In the genomic region with DNA sequence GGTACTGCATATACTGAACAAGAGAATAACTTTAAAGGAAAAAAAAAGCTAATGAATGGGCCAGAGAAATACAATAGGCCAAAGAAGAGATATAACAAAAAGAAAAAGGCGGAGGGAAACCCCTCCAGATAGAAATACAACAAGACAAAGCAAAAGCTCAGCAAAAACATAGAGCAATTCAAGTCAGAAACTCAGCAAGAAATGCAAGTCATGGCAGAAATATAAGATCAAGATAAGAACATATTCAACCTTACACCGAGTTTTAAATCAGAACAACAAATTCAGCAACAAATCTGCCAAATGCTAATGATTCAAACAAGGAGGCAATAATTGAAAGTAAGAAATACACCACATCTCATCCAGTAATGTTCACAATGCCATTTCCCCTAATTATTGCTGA, we compare ENCODE assay signal across 35 cellular contexts.
A peak's percentile ranks its signal among the peaks of the same experiment; 100 is the strongest.
DNase-seq lines count a peak whose midpoint lies in the region; ATAC-seq, FAIRE-seq and TF ChIP-seq lines count a peak whose summit lies in the region.
"Had no signal": no experiment of that assay in that cellular context is flagged by ENCODE, and none has a peak within 500 bp of the region (broad histone marks: within the 10 kb centered on the region; RNA-seq: fewer than 3 reads in every experiment).

No MANE protein-coding gene starts in this region.

- H3K27ac ChIP-seq in HepG2 (ENCODE audit: extremely low read length, insufficient read depth, low read length) = no peak overlapping the region
- no peak overlapping the region for H3K27ac ChIP-seq in right lobe of liver
- no peak overlapping the region for H3K27ac ChIP-seq in A549
- no peak overlapping the region for H3K27ac ChIP-seq in K562 (ENCODE audit: extremely low read depth, low read depth, low read length)
- H3K27ac ChIP-seq: 22Rv1; BLaER1; BLaER1 treated with 17β-estradiol and CSF1 and Interleukin-3, amounts not matched to agents 10 nM and 100 nM; C4-2B had no signal

- H3K79me2 ChIP-seq in HepG2 (ENCODE audit: insufficient read depth, low read length) = no peaks in the 10 kb centered on the region
- no peaks in the 10 kb centered on the region for H3K79me2 ChIP-seq in K562 (ENCODE audit: control insufficient read depth, insufficient read depth, low read length)

- H3K9me1 ChIP-seq in K562 (ENCODE audit: control insufficient read depth, insufficient read depth, low read length) = no peaks in the 10 kb centered on the region

- FAIRE-seq in HepG2 (lab: Jason Lieb, UNC) (no peak), A549 (lab: Jason Lieb, UNC) (no peak), D721Med (lab: Jason Lieb, UNC) (peak; percentile 82), K562 (lab: Jason Lieb, UNC) (no peak)
- FAIRE-seq: A204.1, G401.6 had no signal

- no peaks in the 10 kb centered on the region for H3K9me3 ChIP-seq in HepG2 (ENCODE audit: low read length)
- no peaks in the 10 kb centered on the region for H3K9me3 ChIP-seq in right lobe of liver
- no peaks in the 10 kb centered on the region for H3K9me3 ChIP-seq in A549
- no peaks in the 10 kb centered on the region for H3K9me3 ChIP-seq in K562 (replicated peaks; ENCODE audit: control insufficient read depth, insufficient read depth, low read depth, low read length)
- H3K9me3 ChIP-seq: BE2C; BLaER1; BLaER1 treated with 17β-estradiol and CSF1 and Interleukin-3, amounts not matched to agents 10 nM and 100 nM; Caco-2 had no signal

- BruUV-seq in HepG2 (replicated peaks; lab: Mats Ljungman, UMichigan) = no TSS peak
- no TSS peak for BruUV-seq in K562 (replicated peaks; lab: Mats Ljungman, UMichigan)

- H3K9me3 Mint-ChIP-seq in HFFc6 = no peaks in the 10 kb centered on the region

- H3K27me3 ChIP-seq in HepG2 (ENCODE audit: control insufficient read depth in 1 of 2, insufficient read depth in 2 of 2, low read length in 2 of 2) (no peaks in the 10 kb centered on the region; a peak in 1 of 5 replicates), right lobe of liver (no peaks in the 10 kb centered on the region), K562 (ENCODE audit: control insufficient read depth in 2 of 2, insufficient read depth in 2 of 2, low read length in 2 of 2) (no peaks in the 10 kb centered on the region)
- H3K27me3 ChIP-seq: BE2C; BLaER1; BLaER1 treated with 17β-estradiol and CSF1 and Interleukin-3, amounts not matched to agents 10 nM and 100 nM had no signal

- DNase-seq in HepG2 (ENCODE audit: low spot score) (no peak), right lobe of liver (no peak), A549 (ENCODE audit: low read depth in 1 of 2, low spot score in 1 of 2) (no peak), D721Med (ENCODE audit: insufficient read length, low spot score) (no peak), K562 (ENCODE audit: extremely low read depth in 1 of 4, low spot score in 3 of 4) (no peak), HFFc6 (no peak), AG20443 (ENCODE audit: low spot score) (no peak)
- DNase-seq: 8988T; ACHN; AML-193; BE2C; C1 segment of cervical spinal cord; Caco-2; Calu3; CD4-positive, alpha-beta memory T cell; CD4-positive, alpha-beta T cell; CD4-positive, CD25-positive, alpha-beta regulatory T cell; CD8-positive, alpha-beta memory T cell; CD8-positive, alpha-beta T cell; COR-L47; DMS 273 treated with DMSO at 0.1 percent for 48 hours; DMS153; DMS79; DMS79 treated with DMSO at 0.1 percent for 48 hours; DND-41; EL had no signal

- H3K4me3 ChIP-seq in HepG2 (replicated peaks in 1 of 3; ENCODE audit: insufficient read depth in 1 of 3, low read depth in 2 of 3, low read length in 3 of 3) (no peak overlapping the region), right lobe of liver (no peak overlapping the region), A549 (no peak overlapping the region), K562 (no peak overlapping the region)
- H3K4me3 ChIP-seq: BLaER1; BLaER1 treated with 17β-estradiol and CSF1 and Interleukin-3, amounts not matched to agents 10 nM and 100 nM had no signal

- ATAC-seq in HepG2 (no peak), right lobe of liver (no peak), A549 (no peak), K562 (no peak), GM21526 (IDR thresholded peaks at IDR 0.05; ENCODE audit: low FRiP score, unreplicated experiment) (no peak)
- ATAC-seq: CD8-positive, alpha-beta T cell had no signal

- no peak overlapping the region for H2AFZ ChIP-seq in HepG2 (ENCODE audit: low read length)
- H2AFZ ChIP-seq in K562 (ENCODE audit: low read depth, low read length) = no peak overlapping the region

- H3K4me1 Mint-ChIP-seq in HFFc6 (ENCODE audit: low read depth) = no peaks in the 10 kb centered on the region
- H3K4me1 Mint-ChIP-seq: B cell; CD14-positive monocyte; CD4-positive, alpha-beta memory T cell; CD4-positive, CD25-positive, alpha-beta regulatory T cell; CD8-positive, alpha-beta memory T cell had no signal

- intact Hi-C loops in HepG2 (cut with micrococcal nuclease; ENCODE audit: unreplicated experiment) (no loop called here), right lobe of liver (cut with DNase I) (no loop called here), K562 (cut with micrococcal nuclease) (no loop called here)

- H3K4me3 Mint-ChIP-seq in HFFc6 = no peak overlapping the region
- H3K4me3 Mint-ChIP-seq: B cell; CD14-positive monocyte; CD4-positive, alpha-beta memory T cell; CD4-positive, alpha-beta T cell; CD4-positive, CD25-positive, alpha-beta regulatory T cell; CD8-positive, alpha-beta memory T cell; CD8-positive, alpha-beta T cell had no signal

- H3K36me3 ChIP-seq in HepG2 (replicated peaks in 1 of 2; ENCODE audit: control insufficient read depth in 1 of 2, insufficient read depth in 2 of 2, low read length in 2 of 2) = no peaks in the 10 kb centered on the region
- no peaks in the 10 kb centered on the region for H3K36me3 ChIP-seq in right lobe of liver
- H3K36me3 ChIP-seq in K562 (ENCODE audit: control insufficient read depth, insufficient read depth, low read length) = no peaks in the 10 kb centered on the region
- H3K36me3 ChIP-seq: BE2C; BLaER1; BLaER1 treated with 17β-estradiol and CSF1 and Interleukin-3, amounts not matched to agents 10 nM and 100 nM had no signal

- H3K9ac ChIP-seq in HepG2 (ENCODE audit: insufficient read depth, low read depth, low read length) (no peak overlapping the region), K562 (ENCODE audit: insufficient read depth in 1 of 2, low read depth in 2 of 2, low read length in 2 of 2) (no peak overlapping the region)
- H3K9ac ChIP-seq: BLaER1; BLaER1 treated with 17β-estradiol and CSF1 and Interleukin-3, amounts not matched to agents 10 nM and 100 nM had no signal

- H3K4me1 ChIP-seq in HepG2 (ENCODE audit: insufficient read depth, low read length) (no peaks in the 10 kb centered on the region), right lobe of liver (no peaks in the 10 kb centered on the region), A549 (no peaks in the 10 kb centered on the region), K562 (replicated peaks in 1 of 2; ENCODE audit: control insufficient read depth in 2 of 2, insufficient read depth in 2 of 2, low read length in 2 of 2) (no peaks in the 10 kb centered on the region)
- H3K4me1 ChIP-seq: BE2C; BLaER1; BLaER1 treated with 17β-estradiol and CSF1 and Interleukin-3, amounts not matched to agents 10 nM and 100 nM; Caco-2 had no signal

- H3K27ac Mint-ChIP-seq in HFFc6 = no peak overlapping the region
- H3K27ac Mint-ChIP-seq: B cell; CD14-positive monocyte; CD4-positive, alpha-beta memory T cell; CD4-positive, alpha-beta T cell; CD4-positive, CD25-positive, alpha-beta regulatory T cell; CD8-positive, alpha-beta T cell had no signal

- TF ChIP-seq POLR2A in HepG2 (IDR thresholded peaks at IDR 0.05; ENCODE audit: insufficient read depth in 1 of 2, low read depth in 2 of 2, low read length in 2 of 2) (no peak), right lobe of liver (IDR thresholded peaks at IDR 0.05) (no peak), A549 (IDR thresholded peaks at IDR 0.05; ENCODE audit: low read length) (no peak), K562 (conservative IDR thresholded peaks at IDR 0.05) (no peak)

- TF ChIP-seq EP300 in HepG2 (IDR thresholded peaks at IDR 0.05; ENCODE audit: low read depth in 2 of 2, low read length in 2 of 2) (no peak), HepG2 (CRISPR knock-in tag; IDR thresholded peaks at IDR 0.05; ENCODE audit: borderline replicate concordance) (no peak), A549 (IDR thresholded peaks at IDR 0.05) (no peak), K562 (IDR thresholded peaks at IDR 0.05; ENCODE audit: low read length) (no peak)

- no peaks in the 10 kb centered on the region for H3K36me3 Mint-ChIP-seq in HFFc6 (ENCODE audit: low read depth)
- H3K36me3 Mint-ChIP-seq: CD14-positive monocyte; CD4-positive, alpha-beta memory T cell; CD4-positive, CD25-positive, alpha-beta regulatory T cell; CD8-positive, alpha-beta memory T cell; CD8-positive, alpha-beta T cell had no signal

- H3K4me2 ChIP-seq in HepG2 (ENCODE audit: low read depth, low read length) (no peak overlapping the region), A549 (no peak overlapping the region), K562 (ENCODE audit: insufficient read depth, low read length) (no peak overlapping the region)
- H3K4me2 ChIP-seq: BLaER1; BLaER1 treated with 17β-estradiol and CSF1 and Interleukin-3, amounts not matched to agents 10 nM and 100 nM had no signal

- in situ Hi-C loops in HepG2 (cut with HindIII; ENCODE audit: extremely low pct_ligation_motif_present, low pct_unique_long_range_greater_than_20kb) (no loop called here), K562 (cut with MboI) (no loop called here)

- TF ChIP-seq RAD21 in HepG2 (CRISPR knock-in tag; IDR thresholded peaks at IDR 0.05) (no peak), A549 (conservative IDR thresholded peaks at IDR 0.05 in 1 of 2, IDR thresholded peaks at IDR 0.05 in 1 of 2) (no peak), K562 (CRISPR knock-in tag; conservative IDR thresholded peaks at IDR 0.05 in 1 of 2, IDR thresholded peaks at IDR 0.05 in 1 of 2) (no peak)

- WGBS in HepG2 (ENCODE audit: low lambda C conversion rate) = 0% methylated on average over 2 of the region's 2 CpGs
- WGBS in right lobe of liver (ENCODE audit: insufficient coverage, low coverage, low lambda C conversion rate, missing lambda C conversion rate) = 67% methylated on average over 2 of the region's 2 CpGs
- WGBS in A549 (ENCODE audit: missing lambda C conversion rate) = 0% methylated on average over 2 of the region's 2 CpGs
- WGBS in K562 (ENCODE audit: insufficient coverage, low coverage, missing lambda C conversion rate) = 0% methylated on average over 2 of the region's 2 CpGs

- no peaks in the 10 kb centered on the region for H3K27me3 Mint-ChIP-seq in HFFc6 (ENCODE audit: insufficient read depth)
- H3K27me3 Mint-ChIP-seq: B cell; CD4-positive, alpha-beta memory T cell; CD4-positive, alpha-beta T cell; CD4-positive, CD25-positive, alpha-beta regulatory T cell; CD8-positive, alpha-beta memory T cell had no signal

- H4K20me1 ChIP-seq in HepG2 (ENCODE audit: insufficient read depth, low read length) (no peaks in the 10 kb centered on the region), K562 (replicated peaks; ENCODE audit: control insufficient read depth, insufficient read depth, low read length) (no peaks in the 10 kb centered on the region)
- H4K20me1 ChIP-seq: BLaER1; BLaER1 treated with 17β-estradiol and CSF1 and Interleukin-3, amounts not matched to agents 10 nM and 100 nM had no signal

- TF ChIP-seq CTCF in HepG2 (CRISPR knock-in tag; IDR thresholded peaks at IDR 0.05) (no peak), right lobe of liver (IDR thresholded peaks at IDR 0.05) (no peak), A549 (IDR thresholded peaks at IDR 0.05) (no peak), D721Med (IDR thresholded peaks at IDR 0.05; ENCODE audit: insufficient read depth, missing control alignments) (no peak), K562 (IDR thresholded peaks at IDR 0.05 in 2 of 3, conservative IDR thresholded peaks at IDR 0.05 in 1 of 3; ENCODE audit: insufficient read depth in 2 of 3, low read depth in 1 of 3, low read length in 3 of 3) (no peak), HFFc6 (IDR thresholded peaks at IDR 0.05) (no peak)

- CTCF ChIA-PET in HepG2 (lab: Yijun Ruan, JAX; ENCODE audit: low intra/inter-chr PET ratio, low total read pairs) (no interaction called here), A549 (lab: Yijun Ruan, JAX) (interaction anchor here (0.6 kb wide), 1 partner anchor 186 kb away, joined by 3 read pairs; no protein-coding TSS in a partner anchor), K562 (lab: Yijun Ruan, JAX; ENCODE audit: low intra/inter-chr PET ratio) (no interaction called here)

- POLR2A ChIA-PET in HepG2 (lab: Yijun Ruan, JAX) (no interaction called here), A549 (lab: Yijun Ruan, JAX) (no interaction called here), K562 (lab: Yijun Ruan, JAX) (no interaction called here)
